1 cellular context compared by ENCODE assay signal in the genomic region with DNA sequence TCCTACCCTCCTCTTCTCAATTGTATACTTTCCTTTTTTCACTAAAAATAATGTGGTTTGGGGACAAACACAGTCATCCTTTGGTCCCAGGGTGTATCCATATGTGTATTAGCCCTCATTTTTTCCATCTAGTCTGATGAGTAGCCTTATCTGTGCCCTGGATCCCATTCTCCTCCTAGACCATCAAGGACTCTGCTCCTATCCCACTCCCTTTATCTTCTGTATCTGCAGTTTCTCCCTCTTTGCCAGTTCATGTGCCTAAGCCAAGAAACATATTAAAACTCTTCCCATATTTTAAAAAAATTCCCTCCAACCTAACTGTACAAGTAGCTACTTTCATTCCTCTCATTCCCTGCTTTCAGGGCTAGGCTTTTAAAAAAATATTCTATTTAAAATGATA.
TF ChIP-seq lines count a peak whose summit lies in the region.

No MANE protein-coding gene starts in this region.

TF ChIP-seq in SK-N-SH treated with all-trans-retinoic acid at 6 μM for 48 hours, 23 proteins besides CTCF, POLR2A, EP300 and RAD21 (continued from another document):
- TF ChIP-seq, protein P1, sequence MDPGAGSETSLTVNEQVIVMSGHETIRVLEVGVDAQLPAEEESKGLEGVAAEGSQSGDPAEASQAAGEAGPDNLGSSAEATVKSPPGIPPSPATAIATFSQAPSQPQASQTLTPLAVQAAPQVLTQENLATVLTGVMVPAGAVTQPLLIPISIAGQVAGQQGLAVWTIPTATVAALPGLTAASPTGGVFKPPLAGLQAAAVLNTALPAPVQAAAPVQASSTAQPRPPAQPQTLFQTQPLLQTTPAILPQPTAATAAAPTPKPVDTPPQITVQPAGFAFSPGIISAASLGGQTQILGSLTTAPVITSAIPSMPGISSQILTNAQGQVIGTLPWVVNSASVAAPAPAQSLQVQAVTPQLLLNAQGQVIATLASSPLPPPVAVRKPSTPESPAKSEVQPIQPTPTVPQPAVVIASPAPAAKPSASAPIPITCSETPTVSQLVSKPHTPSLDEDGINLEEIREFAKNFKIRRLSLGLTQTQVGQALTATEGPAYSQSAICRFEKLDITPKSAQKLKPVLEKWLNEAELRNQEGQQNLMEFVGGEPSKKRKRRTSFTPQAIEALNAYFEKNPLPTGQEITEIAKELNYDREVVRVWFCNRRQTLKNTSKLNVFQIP (CRISPR knock-in tag; IDR thresholded peaks at IDR 0.05; ENCODE audit: borderline replicate concordance, low read depth) = no peak
